ENCODE assay signal across 8 cellular contexts in the genomic region with DNA sequence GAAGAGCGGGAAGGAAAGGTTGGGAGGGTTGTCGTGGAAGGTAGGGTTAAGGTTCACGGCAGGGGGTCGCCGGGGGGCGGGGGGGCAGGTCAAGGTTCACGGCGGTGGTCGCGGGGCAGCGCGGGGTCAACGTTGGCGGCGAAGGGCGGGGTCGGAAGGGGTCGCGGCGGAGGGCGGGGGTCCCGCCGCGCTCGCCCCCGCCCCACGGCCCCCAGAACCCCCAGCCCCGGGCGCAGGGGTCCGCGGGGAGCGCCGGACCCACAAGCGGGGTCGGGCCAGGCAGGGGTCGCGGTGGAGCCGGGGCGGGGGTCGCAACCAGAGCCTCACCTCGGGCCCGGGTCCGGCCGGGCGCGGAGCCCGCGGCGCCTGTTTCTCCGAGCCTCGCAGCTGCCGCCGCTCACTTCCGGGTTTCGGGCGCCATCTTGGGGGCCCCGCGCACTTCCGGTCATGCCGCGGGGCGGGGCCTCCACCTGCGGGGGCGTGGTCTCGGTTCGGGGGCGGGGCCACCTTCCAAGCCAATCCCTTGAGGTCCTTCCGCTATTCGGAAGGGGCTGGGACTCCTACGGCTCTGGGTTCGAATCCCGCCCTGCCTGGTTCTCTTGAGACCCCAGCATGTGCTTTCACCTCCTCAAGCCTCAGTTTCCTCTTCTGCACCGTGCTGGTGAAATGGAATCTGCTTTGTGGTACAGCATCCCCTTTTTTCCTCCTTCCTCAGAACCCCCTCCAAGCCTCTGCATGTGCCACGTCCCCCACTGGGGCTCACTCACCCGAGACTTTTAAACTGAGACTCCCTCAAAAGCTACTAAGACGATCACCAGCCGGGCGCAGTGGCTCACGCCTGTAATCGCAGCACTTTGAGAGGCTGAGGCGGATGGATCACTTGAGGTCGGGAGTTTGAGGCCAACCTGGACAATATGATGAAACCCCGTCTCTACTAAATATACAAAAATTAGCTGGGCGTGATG. TPM values are rescaled to one million over a fixed set of nuclear protein-coding genes. Genes with fewer than 3 reads are reported as not detected.
A peak's percentile ranks its signal among the peaks of the same experiment; 100 is the strongest.
DNase-seq lines count a peak whose midpoint lies in the region; ATAC-seq and TF ChIP-seq lines count a peak whose summit lies in the region.

A gene with protein sequence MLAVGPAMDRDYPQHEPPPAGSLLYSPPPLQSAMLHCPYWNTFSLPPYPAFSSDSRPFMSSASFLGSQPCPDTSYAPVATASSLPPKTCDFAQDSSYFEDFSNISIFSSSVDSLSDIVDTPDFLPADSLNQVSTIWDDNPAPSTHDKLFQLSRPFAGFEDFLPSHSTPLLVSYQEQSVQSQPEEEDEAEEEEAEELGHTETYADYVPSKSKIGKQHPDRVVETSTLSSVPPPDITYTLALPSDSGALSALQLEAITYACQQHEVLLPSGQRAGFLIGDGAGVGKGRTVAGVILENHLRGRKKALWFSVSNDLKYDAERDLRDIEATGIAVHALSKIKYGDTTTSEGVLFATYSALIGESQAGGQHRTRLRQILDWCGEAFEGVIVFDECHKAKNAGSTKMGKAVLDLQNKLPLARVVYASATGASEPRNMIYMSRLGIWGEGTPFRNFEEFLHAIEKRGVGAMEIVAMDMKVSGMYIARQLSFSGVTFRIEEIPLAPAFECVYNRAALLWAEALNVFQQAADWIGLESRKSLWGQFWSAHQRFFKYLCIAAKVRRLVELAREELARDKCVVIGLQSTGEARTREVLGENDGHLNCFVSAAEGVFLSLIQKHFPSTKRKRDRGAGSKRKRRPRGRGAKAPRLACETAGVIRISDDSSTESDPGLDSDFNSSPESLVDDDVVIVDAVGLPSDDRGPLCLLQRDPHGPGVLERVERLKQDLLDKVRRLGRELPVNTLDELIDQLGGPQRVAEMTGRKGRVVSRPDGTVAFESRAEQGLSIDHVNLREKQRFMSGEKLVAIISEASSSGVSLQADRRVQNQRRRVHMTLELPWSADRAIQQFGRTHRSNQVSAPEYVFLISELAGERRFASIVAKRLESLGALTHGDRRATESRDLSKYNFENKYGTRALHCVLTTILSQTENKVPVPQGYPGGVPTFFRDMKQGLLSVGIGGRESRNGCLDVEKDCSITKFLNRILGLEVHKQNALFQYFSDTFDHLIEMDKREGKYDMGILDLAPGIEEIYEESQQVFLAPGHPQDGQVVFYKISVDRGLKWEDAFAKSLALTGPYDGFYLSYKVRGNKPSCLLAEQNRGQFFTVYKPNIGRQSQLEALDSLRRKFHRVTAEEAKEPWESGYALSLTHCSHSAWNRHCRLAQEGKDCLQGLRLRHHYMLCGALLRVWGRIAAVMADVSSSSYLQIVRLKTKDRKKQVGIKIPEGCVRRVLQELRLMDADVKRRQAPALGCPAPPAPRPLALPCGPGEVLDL (N-terminal part only) (minus strand): TSS at position 424 of the 965 bp plus-strand sequence. CDS start 19,992 bp downstream, outside the sequence.

- DNase-seq in GM12864 (ENCODE audit: low read depth), result peak; percentile 59
- DNase-seq in NCI-H510A treated with DMSO at 0.1 percent for 48 hours (lab: John Stamatoyannopoulos, UW), result peak; percentile 56
- peak; percentile 90 for DNase-seq in activated CD4-positive, alpha-beta T cell treated with anti-CD3 and anti-CD28 coated beads, Interleukin-2, amount 50 U/mL, for 1 hour
- DNase-seq in coronary artery (ENCODE audit: low spot score), result peak; percentile 93
- DNase-seq in left lobe of liver (ENCODE audit: low spot score), result peak; percentile 92
- DNase-seq in stimulated activated CD4-positive, alpha-beta T cell treated with anti-CD3 and anti-CD28 coated beads, Interleukin-2, amount 100 ng/mL, for 24 hours, result peak; percentile 95 to 97

- H3K4me3 ChIP-seq in GM12864 (ENCODE audit: low read depth, low read length) (peak within 1 kb of the TSS; percentile 91), coronary artery (peak within 1 kb of the TSS; percentile 86)

- ATAC-seq in HG03159 (IDR thresholded peaks at IDR 0.05; ENCODE audit: unreplicated experiment) (peak; percentile 65), left lobe of liver (peak; percentile 76), GM18858 (IDR thresholded peaks at IDR 0.05; ENCODE audit: unreplicated experiment) (no peak)

- H3K27ac ChIP-seq in coronary artery, result peak within 1 kb of the TSS; percentile 92 to 97

- no peak for TF ChIP-seq CTCF in GM12864 (IDR thresholded peaks at IDR 0.05; ENCODE audit: low read depth, low read length, missing control alignments)
- no peak for TF ChIP-seq CTCF in coronary artery (IDR thresholded peaks at IDR 0.05)

RNA-seq across cellular contexts. Expression of the gene that starts here (rescaled TPM):
- 22.6 TPM for total RNA-seq in left lobe of liver
